Comparison of ENCODE assay signal across 1 cellular context in the genomic region with DNA sequence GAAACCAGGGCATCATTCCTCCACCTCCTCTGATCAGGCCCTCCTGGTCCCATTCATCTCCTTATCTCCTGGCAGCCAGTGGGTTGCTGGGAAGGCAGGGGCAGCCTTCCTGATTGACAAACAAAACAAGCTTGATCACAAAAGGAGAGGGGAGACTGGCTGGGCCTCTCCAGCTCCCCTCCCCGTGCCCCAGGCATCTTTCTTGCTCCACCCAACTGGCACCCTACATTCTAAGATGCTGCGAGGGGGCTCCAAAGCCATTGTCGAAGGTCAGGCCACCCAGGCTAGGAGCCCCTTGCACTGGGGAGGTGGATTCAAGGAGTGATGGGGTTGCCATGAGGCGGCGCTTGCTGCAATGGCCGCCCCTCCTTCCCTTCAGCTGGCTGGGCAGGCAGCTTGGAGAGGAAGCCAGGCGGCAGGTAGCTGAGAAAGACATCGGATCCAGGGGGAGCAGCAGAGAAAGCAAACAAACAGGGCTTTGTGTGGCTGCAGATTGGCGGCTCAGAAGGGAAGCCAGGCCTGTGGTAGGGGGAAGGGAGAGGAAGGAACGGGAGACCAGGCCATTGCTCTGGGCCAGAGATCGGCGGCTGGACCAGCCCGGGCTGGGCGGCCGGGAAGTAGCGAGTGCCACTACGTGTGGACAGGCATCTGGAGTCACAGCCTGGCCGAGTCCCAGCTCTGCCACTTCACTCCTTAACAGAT.
TF ChIP-seq lines count a peak whose summit lies in the region.

No MANE protein-coding gene starts in this region.

TF ChIP-seq in HepG2, 621 proteins besides CTCF, POLR2A, EP300 and RAD21 (continued from another document and continues in another):
- TF ChIP-seq HMGXB3 (CRISPR knock-in tag; IDR thresholded peaks at IDR 0.05; ENCODE audit: borderline replicate concordance), result no peak
- no peak for TF ChIP-seq MAF1 (CRISPR knock-in tag; IDR thresholded peaks at IDR 0.05; ENCODE audit: borderline replicate concordance)
- no peak for TF ChIP-seq NCOA5 (CRISPR knock-in tag; IDR thresholded peaks at IDR 0.05)
- TF ChIP-seq CSRNP2 (CRISPR knock-in tag; conservative IDR thresholded peaks at IDR 0.05; ENCODE audit: low read depth), result no peak
- TF ChIP-seq CEBPZ (IDR thresholded peaks at IDR 0.05; ENCODE audit: low read length), result no peak
- no peak for TF ChIP-seq ZNF432 (CRISPR knock-in tag; IDR thresholded peaks at IDR 0.05; ENCODE audit: borderline replicate concordance)
- no peak for TF ChIP-seq NPAS2 (CRISPR knock-in tag; IDR thresholded peaks at IDR 0.05; ENCODE audit: borderline replicate concordance)
- no peak for TF ChIP-seq ZNF660 (CRISPR knock-in tag; IDR thresholded peaks at IDR 0.05; ENCODE audit: borderline replicate concordance, low read depth)
- no peak for TF ChIP-seq ZNF501 (CRISPR knock-in tag; IDR thresholded peaks at IDR 0.05)
- peak; percentile 39; the same call in 1 of the 2 replicates for TF ChIP-seq ZKSCAN8 (CRISPR knock-in tag; IDR thresholded peaks at IDR 0.05; ENCODE audit: borderline replicate concordance)
- TF ChIP-seq, protein P1, sequence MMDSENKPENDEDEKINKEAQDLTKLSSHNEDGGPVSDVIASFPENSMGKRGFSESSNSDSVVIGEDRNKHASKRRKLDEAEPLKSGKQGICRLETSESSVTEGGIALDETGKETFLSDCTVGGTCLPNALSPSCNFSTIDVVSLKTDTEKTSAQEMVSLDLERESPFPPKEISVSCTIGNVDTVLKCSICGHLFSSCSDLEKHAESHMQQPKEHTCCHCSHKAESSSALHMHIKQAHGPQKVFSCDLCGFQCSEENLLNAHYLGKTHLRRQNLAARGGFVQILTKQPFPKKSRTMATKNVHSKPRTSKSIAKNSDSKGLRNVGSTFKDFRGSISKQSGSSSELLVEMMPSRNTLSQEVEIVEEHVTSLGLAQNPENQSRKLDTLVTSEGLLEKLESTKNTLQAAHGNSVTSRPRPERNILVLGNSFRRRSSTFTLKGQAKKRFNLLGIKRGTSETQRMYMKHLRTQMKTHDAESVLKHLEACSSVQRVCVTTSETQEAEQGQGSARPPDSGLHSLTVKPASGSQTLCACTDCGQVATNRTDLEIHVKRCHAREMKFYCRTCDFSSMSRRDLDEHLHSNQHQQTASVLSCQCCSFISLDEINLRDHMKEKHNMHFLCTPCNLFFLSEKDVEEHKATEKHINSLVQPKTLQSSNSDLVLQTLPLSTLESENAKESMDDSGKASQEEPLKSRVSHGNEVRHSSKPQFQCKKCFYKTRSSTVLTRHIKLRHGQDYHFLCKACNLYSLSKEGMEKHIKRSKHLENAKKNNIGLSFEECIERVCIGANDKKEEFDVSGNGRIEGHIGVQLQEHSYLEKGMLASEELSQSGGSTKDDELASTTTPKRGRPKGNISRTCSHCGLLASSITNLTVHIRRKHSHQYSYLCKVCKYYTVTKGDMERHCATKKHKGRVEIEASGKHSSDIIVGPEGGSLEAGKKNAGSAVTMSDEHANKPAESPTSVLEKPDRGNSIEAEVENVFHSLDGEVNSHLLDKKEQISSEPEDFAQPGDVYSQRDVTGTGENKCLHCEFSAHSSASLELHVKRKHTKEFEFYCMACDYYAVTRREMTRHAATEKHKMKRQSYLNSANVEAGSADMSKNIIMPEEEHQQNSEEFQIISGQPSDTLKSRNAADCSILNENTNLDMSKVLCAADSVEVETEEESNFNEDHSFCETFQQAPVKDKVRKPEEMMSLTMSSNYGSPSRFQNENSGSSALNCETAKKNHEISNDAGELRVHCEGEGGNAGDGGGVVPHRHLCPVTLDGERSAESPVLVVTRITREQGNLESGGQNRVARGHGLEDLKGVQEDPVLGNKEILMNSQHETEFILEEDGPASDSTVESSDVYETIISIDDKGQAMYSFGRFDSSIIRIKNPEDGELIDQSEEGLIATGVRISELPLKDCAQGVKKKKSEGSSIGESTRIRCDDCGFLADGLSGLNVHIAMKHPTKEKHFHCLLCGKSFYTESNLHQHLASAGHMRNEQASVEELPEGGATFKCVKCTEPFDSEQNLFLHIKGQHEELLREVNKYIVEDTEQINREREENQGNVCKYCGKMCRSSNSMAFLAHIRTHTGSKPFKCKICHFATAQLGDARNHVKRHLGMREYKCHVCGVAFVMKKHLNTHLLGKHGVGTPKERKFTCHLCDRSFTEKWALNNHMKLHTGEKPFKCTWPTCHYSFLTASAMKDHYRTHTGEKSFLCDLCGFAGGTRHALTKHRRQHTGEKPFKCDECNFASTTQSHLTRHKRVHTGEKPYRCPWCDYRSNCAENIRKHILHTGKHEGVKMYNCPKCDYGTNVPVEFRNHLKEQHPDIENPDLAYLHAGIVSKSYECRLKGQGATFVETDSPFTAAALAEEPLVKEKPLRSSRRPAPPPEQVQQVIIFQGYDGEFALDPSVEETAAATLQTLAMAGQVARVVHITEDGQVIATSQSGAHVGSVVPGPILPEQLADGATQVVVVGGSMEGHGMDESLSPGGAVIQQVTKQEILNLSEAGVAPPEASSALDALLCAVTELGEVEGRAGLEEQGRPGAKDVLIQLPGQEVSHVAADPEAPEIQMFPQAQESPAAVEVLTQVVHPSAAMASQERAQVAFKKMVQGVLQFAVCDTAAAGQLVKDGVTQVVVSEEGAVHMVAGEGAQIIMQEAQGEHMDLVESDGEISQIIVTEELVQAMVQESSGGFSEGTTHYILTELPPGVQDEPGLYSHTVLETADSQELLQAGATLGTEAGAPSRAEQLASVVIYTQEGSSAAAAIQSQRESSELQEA (CRISPR knock-in tag; IDR thresholded peaks at IDR 0.05; ENCODE audit: not compliant biosample characterization), result peak; percentile 17
- TF ChIP-seq KLF11 (CRISPR knock-in tag; IDR thresholded peaks at IDR 0.05), result no peak
- TF ChIP-seq MAFK (conservative IDR thresholded peaks at IDR 0.05 in 1 of 2, IDR thresholded peaks at IDR 0.05 in 1 of 2; ENCODE audit: low read length in 2 of 2), result no peak
- peak; percentile 23; the same call in 1 of the 2 replicates for TF ChIP-seq HIVEP1 (CRISPR knock-in tag; IDR thresholded peaks at IDR 0.05)
- peak; percentile 63 for TF ChIP-seq TBX2 (CRISPR knock-in tag; IDR thresholded peaks at IDR 0.05; ENCODE audit: borderline replicate concordance)
- TF ChIP-seq NFKB2 (CRISPR knock-in tag; IDR thresholded peaks at IDR 0.05; ENCODE audit: borderline replicate concordance), result 0 out of 2 replicates have a peak, but pooled peaks have one; percentile 14
- TF ChIP-seq PAX8 (CRISPR knock-in tag; IDR thresholded peaks at IDR 0.05; ENCODE audit: borderline replicate concordance), result no peak
- no peak for TF ChIP-seq CENPX (CRISPR knock-in tag; IDR thresholded peaks at IDR 0.05)
- TF ChIP-seq EZH2 (conservative IDR thresholded peaks at IDR 0.05; ENCODE audit: low read depth, low read length), result no peak
- no peak for TF ChIP-seq ZNF256 (CRISPR knock-in tag; conservative IDR thresholded peaks at IDR 0.05)
- TF ChIP-seq ZKSCAN5 (CRISPR knock-in tag; IDR thresholded peaks at IDR 0.05), result no peak
- TF ChIP-seq ASH2L (IDR thresholded peaks at IDR 0.05; ENCODE audit: insufficient read length, low read depth, low read length), result no peak
- TF ChIP-seq NFYB (CRISPR knock-in tag; IDR thresholded peaks at IDR 0.05), result no peak
- no peak for TF ChIP-seq SMAD9 (CRISPR knock-in tag; IDR thresholded peaks at IDR 0.05)
- TF ChIP-seq TEAD3 (CRISPR knock-in tag; optimal IDR thresholded peaks at IDR 0.05; ENCODE audit: borderline replicate concordance), result peak; percentile 17
- no peak for TF ChIP-seq REL (CRISPR knock-in tag; conservative IDR thresholded peaks at IDR 0.05)
- TF ChIP-seq SP1 (IDR thresholded peaks at IDR 0.05), result no peak
- TF ChIP-seq SP1 (CRISPR knock-in tag; IDR thresholded peaks at IDR 0.05), result 0 out of 2 replicates have a peak, but pooled peaks have one; percentile 5
- TF ChIP-seq KDM5A (IDR thresholded peaks at IDR 0.05; ENCODE audit: borderline replicate concordance, low read length), result no peak
- no peak for TF ChIP-seq SMC3 (IDR thresholded peaks at IDR 0.05; ENCODE audit: low read length)
- no peak; the same call in 1 of the 2 replicates for TF ChIP-seq ZNF333 (CRISPR knock-in tag; IDR thresholded peaks at IDR 0.05; ENCODE audit: borderline replicate concordance)
- TF ChIP-seq ZNF570 (CRISPR knock-in tag; IDR thresholded peaks at IDR 0.05; ENCODE audit: borderline replicate concordance), result no peak
- TF ChIP-seq ZNF562 (CRISPR knock-in tag; IDR thresholded peaks at IDR 0.05; ENCODE audit: borderline replicate concordance), result no peak
- no peak for TF ChIP-seq ZBTB46 (CRISPR knock-in tag; IDR thresholded peaks at IDR 0.05; ENCODE audit: borderline replicate concordance)
- no peak for TF ChIP-seq MIXL1 (CRISPR knock-in tag; IDR thresholded peaks at IDR 0.05)
- no peak for TF ChIP-seq TOPORS (CRISPR knock-in tag; IDR thresholded peaks at IDR 0.05)
